ENCODE assay signal across 18 cellular contexts in the genomic region with DNA sequence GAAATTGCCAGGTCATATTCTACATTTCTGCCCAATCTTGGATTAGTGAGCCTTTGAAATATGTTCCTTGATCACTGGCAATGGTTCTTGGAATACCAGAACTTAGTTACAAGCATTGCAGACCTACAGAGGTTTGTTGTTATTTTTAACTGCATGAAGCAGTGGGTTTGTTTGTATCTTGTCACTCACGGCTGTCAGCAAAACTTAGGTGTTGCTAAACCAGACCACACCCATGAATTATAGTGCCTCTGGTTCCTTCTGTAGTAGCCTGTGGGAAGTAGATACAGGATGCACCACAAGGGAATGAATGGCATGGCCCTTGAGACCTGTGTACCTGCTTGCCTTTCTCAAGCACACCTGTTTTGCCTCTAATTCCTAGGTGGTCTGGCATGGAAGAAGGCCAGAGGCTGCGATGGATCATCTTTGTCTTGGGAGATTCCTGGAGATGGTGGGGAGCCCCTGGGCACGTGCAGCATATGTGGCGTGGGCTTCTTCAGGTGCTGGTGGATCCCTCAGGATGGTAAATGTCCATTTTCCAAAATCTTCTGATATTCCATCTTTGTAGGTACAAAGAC.
DNase-seq lines count a peak whose midpoint lies in the region; ATAC-seq and TF ChIP-seq lines count a peak whose summit lies in the region.
"Had no signal": no experiment of that assay in that cellular context is flagged by ENCODE, and none has a peak within 500 bp of the region (broad histone marks: within the 10 kb centered on the region; RNA-seq: fewer than 3 reads in every experiment).

No MANE protein-coding gene starts in this region.

- DNase-seq in D341Med (ENCODE audit: low spot score) (peak; percentile 3), colonic mucosa (peak; percentile 4), left cardiac atrium (no peak), osteocyte (ENCODE audit: extremely low spot score, unreplicated experiment) (peak; percentile 49), GM03348 (ENCODE audit: low spot score) (no peak), H4 (ENCODE audit: low spot score) (no peak), NCI-H1694 treated with DMSO at 0.1 percent for 48 hours (lab: John Stamatoyannopoulos, UW) (no peak)
- DNase-seq: DMS53, GDM1, GOT3, Kasumi-1, NCI-H1694, NCI-H2081 treated with DMSO at 0.1 percent for 48 hours, NCI-H2171 treated with DMSO at 0.1 percent for 48 hours, NCI-H526 treated with DMSO at 0.1 percent for 48 hours, SHP77 had no signal

- H3K27me3 Mint-ChIP-seq in osteocyte (ENCODE audit: unreplicated experiment): no peaks in the 10 kb centered on the region

- H3K4me3 ChIP-seq in colonic mucosa: no peak overlapping the region

- H3K36me3 ChIP-seq in colonic mucosa: no peaks in the 10 kb centered on the region

- H3K9me3 ChIP-seq in colonic mucosa: peaks cover 4% of the 10 kb centered on the region

- intact Hi-C loops in colonic mucosa (cut with DNase I) (no loop called here), left cardiac atrium (cut with DNase I) (no loop called here)

- no peaks in the 10 kb centered on the region for H3K4me1 ChIP-seq in colonic mucosa

- H3K36me3 Mint-ChIP-seq in osteocyte (ENCODE audit: unreplicated experiment): peaks cover 76% of the 10 kb centered on the region

- no peaks in the 10 kb centered on the region for H3K27me3 ChIP-seq in colonic mucosa

- no peak overlapping the region for H3K27ac ChIP-seq in colonic mucosa
- H3K27ac ChIP-seq: C4-2B had no signal

- no peak overlapping the region for H3K4me3 Mint-ChIP-seq in osteocyte (ENCODE audit: unreplicated experiment)

- H3K9ac ChIP-seq in colonic mucosa (ENCODE audit: low read depth in 2 of 2, low read length in 2 of 2): no peak overlapping the region

- no peak overlapping the region for H3K27ac Mint-ChIP-seq in osteocyte (ENCODE audit: unreplicated experiment)

- H3K9me3 Mint-ChIP-seq in osteocyte (ENCODE audit: unreplicated experiment): peaks cover 48% of the 10 kb centered on the region

- no peak for TF ChIP-seq CTCF in colonic mucosa (IDR thresholded peaks at IDR 0.05)
- TF ChIP-seq CTCF in osteocyte (IDR thresholded peaks at IDR 0.05): no peak

- H3K4me1 Mint-ChIP-seq in osteocyte (ENCODE audit: unreplicated experiment): no peaks in the 10 kb centered on the region

- peak; percentile 23 to 33 for ATAC-seq in left cardiac atrium
- no peak for ATAC-seq in HG03108 (IDR thresholded peaks at IDR 0.05; ENCODE audit: unreplicated experiment)

Comparison
In these comparisons a context has a peak if more than half of its experiments do, and no peak if none do; other contexts are left out.
1. DNase-seq: peak in D341Med (single experiment), colonic mucosa (single experiment) and osteocyte (single experiment); none in left cardiac atrium (single experiment), GM03348 (single experiment), H4 (single experiment) and NCI-H1694 treated with DMSO at 0.1 percent for 48 hours (single experiment).